ENCODE assay signal across 26 cellular contexts in genomic region chr3:166263460-166263859, GRCh38.
A peak's percentile ranks its signal among the peaks of the same experiment; 100 is the strongest.
DNase-seq lines count a peak whose midpoint lies in the region; ATAC-seq and TF ChIP-seq lines count a peak whose summit lies in the region.
"Had no signal": no experiment of that assay in that cellular context is flagged by ENCODE, and none has a peak within 500 bp of the region (broad histone marks: within the 10 kb centered on the region; RNA-seq: fewer than 3 reads in every experiment).

No MANE protein-coding gene starts in this region.

- H3K27ac ChIP-seq in 22Rv1 (no peak overlapping the region), lower lobe of right lung (no peak overlapping the region)
- H3K27ac ChIP-seq: BLaER1 treated with 17β-estradiol and CSF1 and Interleukin-3, amounts not matched to agents 10 nM and 100 nM; left ventricle myocardium inferior; right lobe of liver; thoracic aorta; uterus had no signal

- TF ChIP-seq CTCF in 22Rv1 (IDR thresholded peaks at IDR 0.05) (peak; percentile 33), LNCAP (IDR thresholded peaks at IDR 0.05) (peak; percentile 46; the same call in 1 of the 2 replicates), astrocyte of the spinal cord (IDR thresholded peaks at IDR 0.05; ENCODE audit: low read depth, low read length) (peak; percentile 9), fibroblast of the aortic adventitia (IDR thresholded peaks at IDR 0.05; ENCODE audit: insufficient read depth, low read length) (peak; percentile 38), lower lobe of right lung (IDR thresholded peaks at IDR 0.05) (no peak)

- intact Hi-C loops in lower lobe of right lung (cut with DNase I): no loop called here

- H3K27me3 ChIP-seq in lower lobe of right lung (ENCODE audit: low read depth): no peaks in the 10 kb centered on the region
- H3K27me3 ChIP-seq: BLaER1 treated with 17β-estradiol and CSF1 and Interleukin-3, amounts not matched to agents 10 nM and 100 nM; MG63; right lobe of liver; uterus had no signal

- in situ Hi-C loops in astrocyte of the spinal cord (cut with HindIII; ENCODE audit: low sequenced_read_pairs): no loop called here

- H3K9me3 ChIP-seq in lower lobe of right lung: no peaks in the 10 kb centered on the region
- H3K9me3 ChIP-seq: left ventricle myocardium inferior, MG63, right lobe of liver, thoracic aorta, uterus had no signal

- DNase-seq in astrocyte of the spinal cord (ENCODE audit: low read depth, low spot score) (no peak), fibroblast of the aortic adventitia (ENCODE audit: low read depth) (no peak), NCI-H128 (lab: John Stamatoyannopoulos, UW; ENCODE audit: unreplicated experiment) (no peak), lower lobe of right lung (no peak)
- DNase-seq: activated CD4-positive, alpha-beta T cell treated with anti-CD3 and anti-CD28 coated beads, Interleukin-2, amount 50 U/mL, for 48 hours; activated CD4-positive, CD25-positive, alpha-beta regulatory T cell; activated CD8-positive, alpha-beta memory T cell treated with anti-CD3 and anti-CD28 coated beads, Interleukin-2, amount 50 U/mL, for 4 hours; aorta; Calu3; foreskin melanocyte; left ventricle myocardium inferior; MG63; NCI-H1417 treated with DMSO at 0.1 percent for 48 hours; nephron progenitor cell; posterior cingulate gyrus; right lobe of liver; stimulated activated naive CD8-positive, alpha-beta T cell treated with anti-CD3 and anti-CD28 coated beads, Interleukin-15, Interleukin-2, amounts not matched to agents 100 U/mL and 50 U/mL, for 24 hours; SW 1271; uterus had no signal

- no peaks in the 10 kb centered on the region for H3K36me3 ChIP-seq in lower lobe of right lung
- H3K36me3 ChIP-seq: BLaER1 treated with 17β-estradiol and CSF1 and Interleukin-3, amounts not matched to agents 10 nM and 100 nM; left ventricle myocardium inferior; MG63; right lobe of liver; thoracic aorta; uterus had no signal

- ATAC-seq in GM18870 (IDR thresholded peaks at IDR 0.05; ENCODE audit: unreplicated experiment): no peak
- no peak for ATAC-seq in lower lobe of right lung
- no peak for ATAC-seq in HG03469 (IDR thresholded peaks at IDR 0.05; ENCODE audit: unreplicated experiment)
- ATAC-seq: right lobe of liver; Right ventricle myocardium inferior; stimulated activated naive CD8-positive, alpha-beta T cell treated with anti-CD3 and anti-CD28 coated beads, Interleukin-15, Interleukin-2, amounts not matched to agents 100 U/mL and 50 U/mL, for 24 hours had no signal

- H3K4me1 ChIP-seq in lower lobe of right lung: no peaks in the 10 kb centered on the region
- H3K4me1 ChIP-seq: BLaER1 treated with 17β-estradiol and CSF1 and Interleukin-3, amounts not matched to agents 10 nM and 100 nM; left ventricle myocardium inferior; right lobe of liver; uterus had no signal

- H3K4me3 ChIP-seq in astrocyte of the spinal cord (ENCODE audit: low read depth, low read length): no peak overlapping the region
- no peak overlapping the region for H3K4me3 ChIP-seq in fibroblast of the aortic adventitia (ENCODE audit: low read depth, low read length)
- no peak overlapping the region for H3K4me3 ChIP-seq in lower lobe of right lung
- H3K4me3 ChIP-seq: BLaER1 treated with 17β-estradiol and CSF1 and Interleukin-3, amounts not matched to agents 10 nM and 100 nM; left ventricle myocardium inferior; MG63; right lobe of liver; thoracic aorta; uterus had no signal
